In the genomic region with DNA sequence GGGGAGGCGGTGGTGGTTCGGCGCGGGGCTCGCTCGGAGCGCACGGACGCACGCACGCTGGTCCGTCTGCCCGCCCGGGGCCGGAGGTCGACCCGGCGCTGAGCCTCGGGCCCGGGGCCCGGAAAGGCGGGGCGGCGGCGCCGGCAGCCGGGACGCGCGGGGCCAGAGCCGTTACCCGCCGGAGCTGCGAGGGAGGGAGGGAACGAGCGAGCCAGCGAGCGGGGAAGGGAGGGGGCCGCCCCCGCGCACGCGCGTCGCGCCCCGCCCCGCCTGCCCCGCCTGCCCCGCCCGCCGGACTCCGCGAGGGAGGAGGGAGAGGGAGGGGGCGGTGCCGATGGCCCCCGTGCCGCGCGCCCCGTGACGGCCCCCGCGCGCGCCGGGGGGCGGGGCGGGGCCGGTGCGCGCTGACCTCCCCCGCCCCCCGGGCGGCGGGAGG, we compare ENCODE assay signal across 8 cellular contexts. TPM values are rescaled to one million over a fixed set of nuclear protein-coding genes. Genes with fewer than 3 reads are reported as not detected.
DNase-seq lines count a peak whose midpoint lies in the region; ATAC-seq and TF ChIP-seq lines count a peak whose summit lies in the region.

No MANE protein-coding gene starts in this region.

- in situ Hi-C loops in GM18951 (cut with MboI; ENCODE audit: low sequenced_read_pairs, unreplicated experiment), result loop anchor here (25.0 kb wide), 1 partner anchor 172 kb away; no protein-coding TSS in a partner anchor

- no peaks in the 10 kb centered on the region for H3K9me3 ChIP-seq in fibroblast of lung (ENCODE audit: control insufficient read depth, insufficient read depth, low read depth, low read length)
- no peaks in the 10 kb centered on the region for H3K9me3 ChIP-seq in neural cell (ENCODE audit: low read length)

- H3K36me3 ChIP-seq in fibroblast of lung (ENCODE audit: control insufficient read depth, insufficient read depth, low read length) (peaks cover 20% of the 10 kb centered on the region), neural cell (ENCODE audit: insufficient read depth, low read length) (no peaks in the 10 kb centered on the region)

- H3K27ac ChIP-seq in fibroblast of lung (ENCODE audit: insufficient read depth, low read length) (peak overlapping the region; percentile 27), neural cell (ENCODE audit: low read length) (peak overlapping the region; percentile 51), substantia nigra (ENCODE audit: low read depth, low read length, poor library complexity, severe bottlenecking) (peak overlapping the region; percentile 74)

- H3K4me1 Mint-ChIP-seq in CD14-positive monocyte, result peaks cover 41% of the 10 kb centered on the region

- ATAC-seq in HG03135 (IDR thresholded peaks at IDR 0.05; ENCODE audit: unreplicated experiment), result peak; percentile 24

- no peak for TF ChIP-seq EP300 in neural cell (conservative IDR thresholded peaks at IDR 0.05; ENCODE audit: poor library complexity, severe bottlenecking)

- peaks cover 0 to 5% (median 2%) of the 10 kb centered on the region in 3 donors for H3K27me3 Mint-ChIP-seq in CD14-positive monocyte (ENCODE audit: low read depth in 3 of 3)

- H3K9ac ChIP-seq in fibroblast of lung (ENCODE audit: insufficient read depth, low read length), result peak overlapping the region; percentile 84
- peak overlapping the region; percentile 65 for H3K9ac ChIP-seq in neural cell (ENCODE audit: low read length)

- no peak overlapping the region for H3K4me3 Mint-ChIP-seq in CD14-positive monocyte

- H3K36me3 Mint-ChIP-seq in CD14-positive monocyte, result peaks cover 18 to 23% of the 10 kb centered on the region in 2 donors

- TF ChIP-seq RAD21 in neural cell (conservative IDR thresholded peaks at IDR 0.05), result no peak

- TF ChIP-seq CTCF in CD14-positive monocyte (IDR thresholded peaks at IDR 0.05), result no peak
- TF ChIP-seq CTCF in fibroblast of lung (conservative IDR thresholded peaks at IDR 0.05 in 1 of 2, IDR thresholded peaks at IDR 0.05 in 1 of 2; ENCODE audit: low read depth in 1 of 2, low read length in 2 of 2), result no peak
- TF ChIP-seq CTCF in neural cell (IDR thresholded peaks at IDR 0.05; ENCODE audit: poor library complexity, severe bottlenecking), result no peak

- H4K20me1 ChIP-seq in fibroblast of lung (ENCODE audit: control insufficient read depth, extremely low read depth, insufficient read depth, low read length) (no peaks in the 10 kb centered on the region), neural cell (ENCODE audit: insufficient read depth) (peaks cover 10% of the 10 kb centered on the region)

- intact Hi-C loops in CD14-positive monocyte (cut with micrococcal nuclease), result loop anchor here (5.0 to 10.0 kb wide), 5 partner anchors 42 to 152 kb away; partner anchors contain the start of genes GSK3A (in 2 of the 2) and POU2F2 (in 2 of the 2)

- H3K4me3 ChIP-seq in fibroblast of lung (replicated peaks in 1 of 4; ENCODE audit: control extremely low read depth in 1 of 4, insufficient read depth in 1 of 4, low read depth in 3 of 4, low read length in 4 of 4), result peak overlapping the region in 2 of 4 experiments; percentile 41
- H3K4me3 ChIP-seq in neural cell (ENCODE audit: low read length), result no peak overlapping the region

- H3K9me3 Mint-ChIP-seq in CD14-positive monocyte, result no peaks in the 10 kb centered on the region

- peaks cover 44% of the 10 kb centered on the region for H3K4me1 ChIP-seq in fibroblast of lung (ENCODE audit: control insufficient read depth, extremely low read depth, insufficient read depth, low read length)

- H3F3A ChIP-seq in neural cell (ENCODE audit: insufficient read depth, low read length, poor library complexity, severe bottlenecking), result no peaks in the 10 kb centered on the region

- no peak overlapping the region for H3K27ac Mint-ChIP-seq in CD14-positive monocyte

- peak; percentile 67 for TF ChIP-seq POLR2A in GM18951 (IDR thresholded peaks at IDR 0.05; ENCODE audit: extremely low read depth, insufficient read depth, insufficient read length)

- H3K9me2 ChIP-seq in neural cell (ENCODE audit: insufficient read depth, low read length), result no peaks in the 10 kb centered on the region

- H3K4me2 ChIP-seq in fibroblast of lung (ENCODE audit: extremely low read depth, insufficient read depth, low read length) (no peak overlapping the region), neural cell (ENCODE audit: low read length) (no peak overlapping the region)

- H2AFZ ChIP-seq in fibroblast of lung (ENCODE audit: low read length) (no peak overlapping the region), neural cell (ENCODE audit: low read depth, low read length) (no peak overlapping the region)

- H3K27me3 ChIP-seq in fibroblast of lung (ENCODE audit: control insufficient read depth, insufficient read depth, low read length), result no peaks in the 10 kb centered on the region
- H3K27me3 ChIP-seq in neural cell (ENCODE audit: insufficient read depth, low read depth, low read length), result no peaks in the 10 kb centered on the region

- H3K79me2 ChIP-seq in fibroblast of lung (ENCODE audit: control insufficient read depth, insufficient read depth, low read length) (peaks cover 37% of the 10 kb centered on the region), neural cell (replicated peaks; ENCODE audit: insufficient read depth, low read length) (peaks cover 32% of the 10 kb centered on the region)

- peak; percentile 82 for DNase-seq in CD14-positive monocyte (ENCODE audit: low spot score)
- DNase-seq in NCI-H69 (lab: John Stamatoyannopoulos, UW), result peak; percentile 96
- DNase-seq in activated T-cell treated with anti-CD3 and anti-CD28 coated beads for 48 hours (ENCODE audit: low read depth), result peak; percentile 86
- peak; percentile 70 to 76 for DNase-seq in fibroblast of lung (ENCODE audit: low read depth in 2 of 2)
- DNase-seq in substantia nigra (lab: John Stamatoyannopoulos, UW), result peak in 44 of 49 donors; percentile 54 to 92 (median 82)

TF ChIP-seq in neural cell, 6 proteins besides CTCF, POLR2A, EP300 and RAD21:
- peak; percentile 11 for TF ChIP-seq POLR2AphosphoS5 (IDR thresholded peaks at IDR 0.05)
- TF ChIP-seq MXI1 (conservative IDR thresholded peaks at IDR 0.05; ENCODE audit: poor library complexity, severe bottlenecking), result no peak
- TF ChIP-seq SMC3 (conservative IDR thresholded peaks at IDR 0.05; ENCODE audit: poor library complexity), result no peak
TF ChIP-seq in neural cell: peak in this region for 1.

RNA-seq across cellular contexts. Expression of gene CIC, which starts 15.0 kb away (rescaled TPM):
- polyA plus RNA-seq in CD14-positive monocyte (under 1 TPM; 0.62 to 0.87 TPM), fibroblast of lung (8.5 and 14.5 TPM in 2 replicates), neural cell (10.8 and 23.1 TPM in 2 replicates)
- total RNA-seq in fibroblast of lung, result 16.7 and 23.6 TPM in 2 replicates
- polyA plus RNA-seq in fibroblast of lung (2012), result 32.9 and 41.3 TPM in 2 replicates
- polyA minus RNA-seq in fibroblast of lung (ENCODE audit: low replicate concordance) (36.6 and 51.1 TPM in 2 replicates), neural cell (29.0 and 31.0 TPM in 2 replicates)

RNA-seq across cellular contexts. Expression of gene PRR19, which starts 17.8 kb away (rescaled TPM):
- polyA plus RNA-seq in CD14-positive monocyte (under 1 TPM; 0.35 to 0.38 TPM), fibroblast of lung (0.39 and 0.54 TPM in 2 replicates), neural cell (1.4 and 2.4 TPM in 2 replicates)
- total RNA-seq in fibroblast of lung, result 0.17 and 0.26 TPM in 2 replicates
- polyA plus RNA-seq in fibroblast of lung (2012), result 1.5 and 1.6 TPM in 2 replicates
- polyA minus RNA-seq in fibroblast of lung (ENCODE audit: low replicate concordance) (0.48 and 4.3 TPM in 2 replicates), neural cell (2.1 and 3.4 TPM in 2 replicates)

RNA-seq across cellular contexts. Expression of gene PAFAH1B3, which starts 18.3 kb away (rescaled TPM):
- 10 to 100 TPM; 15.3 to 15.5 TPM for polyA plus RNA-seq in CD14-positive monocyte
- total RNA-seq in fibroblast of lung, result 25.9 and 32.1 TPM in 2 replicates
- 20.1 and 34.1 TPM in 2 replicates for polyA plus RNA-seq in fibroblast of lung
- 25.4 and 52.0 TPM in 2 replicates for polyA plus RNA-seq in fibroblast of lung (2012)
- polyA minus RNA-seq in fibroblast of lung (ENCODE audit: low replicate concordance), result 79.3 and 108 TPM in 2 replicates
- polyA plus RNA-seq in neural cell, result 727 and 741 TPM in 2 replicates
- polyA minus RNA-seq in neural cell, result 247 and 260 TPM in 2 replicates

RNA-seq across cellular contexts. Expression of gene TMEM145, which starts 29.0 kb away (rescaled TPM):
- polyA plus RNA-seq in CD14-positive monocyte (not detected), fibroblast of lung (0.05 and 0.20 TPM in 2 replicates), neural cell (30.9 and 35.3 TPM in 2 replicates)
- total RNA-seq in fibroblast of lung, result 0.83 TPM in 1 of 2 replicates, not detected in the other
- polyA plus RNA-seq in fibroblast of lung (2012), result 0.14 and 0.17 TPM in 2 replicates
- polyA minus RNA-seq in fibroblast of lung (ENCODE audit: low replicate concordance) (not detected in 2 replicates), neural cell (44.6 and 45.0 TPM in 2 replicates)

RNA-seq across cellular contexts. Expression of gene ERF, which starts 29.2 kb away (rescaled TPM):
- polyA plus RNA-seq in CD14-positive monocyte (1 to 10 TPM; 2.3 to 3.4 TPM), fibroblast of lung (35.3 and 36.3 TPM in 2 replicates), neural cell (3.8 and 6.7 TPM in 2 replicates)
- 13.2 and 14.1 TPM in 2 replicates for total RNA-seq in fibroblast of lung
- polyA plus RNA-seq in fibroblast of lung (2012), result 37.5 and 44.0 TPM in 2 replicates
- polyA minus RNA-seq in fibroblast of lung (ENCODE audit: low replicate concordance) (36.3 and 46.2 TPM in 2 replicates), neural cell (5.3 and 6.6 TPM in 2 replicates)

Comparison
In these comparisons a context has a peak if more than half of its experiments do, and no peak if none do; other contexts are left out.
1. RNA of gene PAFAH1B3, which starts 18.3 kb away (polyA plus RNA-seq): 727 to 741 TPM in neural cell; 20.1 to 52.0 TPM in fibroblast of lung and 15.3 to 15.5 TPM in CD14-positive monocyte; every median in the first group is over 10 times any median in the second.
2. Peak in every context shown above with its lines, with median percentiles within 50 percentile points of each other: DNase-seq and H3K27ac ChIP-seq.